26 cellular contexts compared by ENCODE assay signal in genomic region chr7:53768191-53768590, GRCh38.
"Had no signal": no experiment of that assay in that cellular context is flagged by ENCODE, and none has a peak within 500 bp of the region (broad histone marks: within the 10 kb centered on the region; RNA-seq: fewer than 3 reads in every experiment).

No MANE protein-coding gene starts in this region.

- H3K4me3 Mint-ChIP-seq: endodermal cell; mesothelial cell of epicardium; naive thymus-derived CD4-positive, alpha-beta T cell; nephron; stimulated activated effector memory CD8-positive, alpha-beta T cell treated with anti-CD3 and anti-CD28 coated beads, Interleukin-12 subunit alpha, Interleukin-12 subunit beta, amount 100 ng/mL, for 72 hours had no signal

- H3K4me3 ChIP-seq: gastroesophageal sphincter, heart left ventricle, hepatocyte, left lung, psoas muscle, sigmoid colon, thoracic aorta, transverse colon, upper lobe of right lung, uterus had no signal

- H3K36me3 ChIP-seq: gastroesophageal sphincter, heart left ventricle, left lung, sigmoid colon, thoracic aorta, transverse colon, upper lobe of right lung, uterus had no signal

- H3K4me1 Mint-ChIP-seq: endodermal cell; naive thymus-derived CD4-positive, alpha-beta T cell; nephron; stimulated activated effector memory CD8-positive, alpha-beta T cell treated with anti-CD3 and anti-CD28 coated beads, Interleukin-12 subunit alpha, Interleukin-12 subunit beta, amount 100 ng/mL, for 72 hours had no signal

- H3K27ac ChIP-seq: epithelial cell of prostate, foreskin keratinocyte, gastroesophageal sphincter, heart left ventricle, hepatocyte, left lung, psoas muscle, sigmoid colon, thoracic aorta, transverse colon, upper lobe of right lung, uterus had no signal

- H3K27me3 Mint-ChIP-seq: naive thymus-derived CD4-positive, alpha-beta T cell had no signal

- H3K36me3 Mint-ChIP-seq: mesothelial cell of epicardium; stimulated activated effector memory CD8-positive, alpha-beta T cell treated with anti-CD3 and anti-CD28 coated beads, Interleukin-12 subunit alpha, Interleukin-12 subunit beta, amount 100 ng/mL, for 72 hours had no signal

- H3K4me1 ChIP-seq: foreskin keratinocyte, gastroesophageal sphincter, heart left ventricle, left lung, psoas muscle, sigmoid colon, transverse colon, upper lobe of right lung, uterus had no signal

- DNase-seq: effector CD8-positive, alpha-beta T cell; endodermal cell; foreskin keratinocyte; heart left ventricle; left cardiac atrium; left lung; mesenchymal stem cell; naive thymus-derived CD4-positive, alpha-beta T cell; psoas muscle; right cardiac atrium; sigmoid colon; stimulated activated CD4-positive, alpha-beta T cell treated with anti-CD3 and anti-CD28 coated beads, Interleukin-2, amount 100 ng/mL, for 24 hours; stimulated activated CD4-positive, alpha-beta T cell treated with anti-CD3 and anti-CD28 coated beads, Interleukin-4, amount 100 ng/mL, for 24 hours; stimulated activated naive CD8-positive, alpha-beta T cell treated with anti-CD3 and anti-CD28 coated beads, Interleukin-15, Interleukin-2, amounts not matched to agents 100 U/mL and 50 U/mL, for 24 hours; substantia nigra; transverse colon; upper lobe of right lung; uterus had no signal

- ATAC-seq: esophagus mucosa; foreskin keratinocyte; gastroesophageal sphincter; heart left ventricle; left cardiac atrium; left lung; naive thymus-derived CD4-positive, alpha-beta T cell; psoas muscle; right cardiac atrium; stimulated activated effector memory CD8-positive, alpha-beta T cell treated with anti-CD3 and anti-CD28 coated beads, Interleukin-12 subunit alpha, Interleukin-12 subunit beta, amount 100 ng/mL, for 72 hours; stimulated activated naive CD8-positive, alpha-beta T cell treated with anti-CD3 and anti-CD28 coated beads, Interleukin-15, Interleukin-2, amounts not matched to agents 100 U/mL and 50 U/mL, for 24 hours; upper lobe of right lung had no signal

- H3K27ac Mint-ChIP-seq: endodermal cell; mesothelial cell of epicardium; nephron; stimulated activated effector memory CD8-positive, alpha-beta T cell treated with anti-CD3 and anti-CD28 coated beads, Interleukin-12 subunit alpha, Interleukin-12 subunit beta, amount 100 ng/mL, for 72 hours had no signal

- H3K27me3 ChIP-seq: foreskin keratinocyte, gastroesophageal sphincter, heart left ventricle, hepatocyte, left lung, sigmoid colon, transverse colon, upper lobe of right lung, uterus had no signal

- H3K9me3 ChIP-seq: psoas muscle, sigmoid colon, thoracic aorta, transverse colon, upper lobe of right lung, uterus had no signal
